11 cellular contexts compared by ENCODE assay signal in genomic region chr6:98529364-98529763, GRCh38.
"Had no signal": no experiment of that assay in that cellular context is flagged by ENCODE, and none has a peak within 500 bp of the region (broad histone marks: within the 10 kb centered on the region; RNA-seq: fewer than 3 reads in every experiment).

No MANE protein-coding gene starts in this region.

- H3K4me1 Mint-ChIP-seq: activated B cell treated with CpG ODN at 0.5 μM for 24 hours; activated CD4-positive, alpha-beta T cell treated with anti-CD3 and anti-CD28 coated beads, Interleukin-2, amount 10 ng/mL, durations not matched to agents 7 days and 5 days; natural killer cell; T-helper 17 cell had no signal

- H3K27me3 Mint-ChIP-seq: activated B cell treated with CpG ODN at 0.5 μM for 24 hours; activated CD4-positive, alpha-beta T cell treated with anti-CD3 and anti-CD28 coated beads, Interleukin-2, amount 10 ng/mL, durations not matched to agents 7 days and 5 days; stimulated activated naive CD8-positive, alpha-beta T cell treated with anti-CD3 and anti-CD28 coated beads, Interleukin-15, Interleukin-2, amounts not matched to agents 100 ng/mL and 50 ng/mL, for 24 hours; T-helper 17 cell had no signal

- H3K4me3 Mint-ChIP-seq: activated B cell treated with CpG ODN at 0.5 μM for 24 hours; activated CD4-positive, alpha-beta T cell treated with anti-CD3 and anti-CD28 coated beads, Interleukin-2, amount 10 ng/mL, durations not matched to agents 7 days and 5 days; endodermal cell; natural killer cell; stimulated activated naive CD8-positive, alpha-beta T cell treated with anti-CD3 and anti-CD28 coated beads, Interleukin-15, Interleukin-2, amounts not matched to agents 100 ng/mL and 50 ng/mL, for 24 hours; T-helper 17 cell had no signal

- H3K36me3 Mint-ChIP-seq: natural killer cell had no signal

- H3K27ac Mint-ChIP-seq: activated B cell treated with CpG ODN at 0.5 μM for 24 hours; activated CD4-positive, alpha-beta T cell treated with anti-CD3 and anti-CD28 coated beads, Interleukin-2, amount 10 ng/mL, durations not matched to agents 7 days and 5 days; endodermal cell; natural killer cell; stimulated activated naive CD8-positive, alpha-beta T cell treated with anti-CD3 and anti-CD28 coated beads, Interleukin-15, Interleukin-2, amounts not matched to agents 100 ng/mL and 50 ng/mL, for 24 hours; T-helper 17 cell had no signal

- ATAC-seq: natural killer cell, T-helper 17 cell had no signal

- DNase-seq: activated B cell treated with CpG ODN at 0.5 μM for 24 hours; activated CD4-positive, alpha-beta T cell treated with anti-CD3 and anti-CD28 coated beads, Interleukin-2, amount 10 ng/mL, durations not matched to agents 7 days and 5 days; activated naive CD4-positive, alpha-beta T cell treated with anti-CD3 and anti-CD28 coated beads, Interleukin-2, amount 50 U/mL, for 16 hours; brain microvascular endothelial cell; dermis blood vessel endothelial cell; endodermal cell; erythroblast; natural killer cell; stimulated activated CD4-positive, alpha-beta T cell treated with anti-CD3 and anti-CD28 coated beads, Interleukin-4, amount 100 ng/mL, for 24 hours; T-helper 17 cell had no signal
